13 cellular contexts compared by ENCODE assay signal in the genomic region with DNA sequence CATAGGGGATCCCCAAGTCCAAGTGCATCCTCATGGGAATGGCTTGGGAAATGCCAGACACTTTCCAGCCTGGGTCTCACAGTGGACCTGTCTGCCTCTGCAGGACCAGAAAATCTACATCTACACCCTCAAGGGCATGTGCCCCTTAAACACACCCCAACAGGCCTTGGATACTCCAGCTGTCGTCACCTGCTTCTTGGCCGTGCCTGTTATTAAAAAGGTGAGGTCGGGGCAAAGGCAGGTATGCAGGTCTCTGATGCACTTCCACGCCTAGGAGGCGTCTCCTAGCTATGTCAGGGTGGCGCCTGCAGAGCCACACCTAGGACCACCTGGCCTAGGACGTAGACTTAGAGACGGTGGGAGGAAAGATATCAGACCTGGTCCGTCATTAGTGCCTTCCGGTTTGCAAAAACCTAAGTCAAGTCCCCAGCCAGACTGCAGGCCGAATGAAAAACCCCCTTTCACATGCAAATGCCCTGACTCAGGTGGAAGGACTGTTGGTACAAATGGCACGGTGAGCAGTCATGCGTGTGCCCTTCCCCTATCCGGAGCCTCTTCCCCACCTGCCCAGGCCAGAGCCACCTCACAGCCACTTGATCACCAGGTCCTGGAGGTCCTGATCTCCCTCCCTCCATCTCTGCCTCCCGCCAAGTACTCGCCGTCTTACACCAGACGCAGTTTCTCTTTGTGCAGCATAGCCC.
A peak's percentile ranks its signal among the peaks of the same experiment; 100 is the strongest.
DNase-seq lines count a peak whose midpoint lies in the region; ATAC-seq and TF ChIP-seq lines count a peak whose summit lies in the region.
"Had no signal": no experiment of that assay in that cellular context is flagged by ENCODE, and none has a peak within 500 bp of the region (broad histone marks: within the 10 kb centered on the region; RNA-seq: fewer than 3 reads in every experiment).

No MANE protein-coding gene starts in this region.

- H3K27ac Mint-ChIP-seq in osteocyte (ENCODE audit: unreplicated experiment) = no peak overlapping the region
- H3K27ac Mint-ChIP-seq: T-helper 2 cell treated with Interferon-gamma antibody and Interleukin-4, amounts not matched to agents 5 μg/mL and 100 μg/mL, for 36 hours had no signal

- H3K27ac ChIP-seq in RWPE2 (ENCODE audit: poor library complexity, severe bottlenecking) = no peak overlapping the region
- H3K27ac ChIP-seq in left lung = no peak overlapping the region
- H3K27ac ChIP-seq: heart right ventricle had no signal

- H3K4me1 ChIP-seq in RWPE2 (ENCODE audit: insufficient read depth, poor library complexity, severe bottlenecking) (no peaks in the 10 kb centered on the region), left lung (peaks cover 0 to 5% of the 10 kb centered on the region in 2 donors)

- no peaks in the 10 kb centered on the region for H3K9me3 Mint-ChIP-seq in osteocyte (ENCODE audit: unreplicated experiment)
- no peaks in the 10 kb centered on the region for H3K9me3 Mint-ChIP-seq in activated T-cell treated with anti-CD3 and anti-CD28 coated beads, Interleukin-2, amount 50 U/mL, for 4 hours
- H3K9me3 Mint-ChIP-seq: T-helper 2 cell treated with Interferon-gamma antibody and Interleukin-4, amounts not matched to agents 5 μg/mL and 100 μg/mL, for 36 hours had no signal

- no peaks in the 10 kb centered on the region for H3K27me3 ChIP-seq in RWPE2 (ENCODE audit: insufficient read depth, poor library complexity, severe bottlenecking)
- H3K27me3 ChIP-seq in left lung = no peaks in the 10 kb centered on the region
- H3K27me3 ChIP-seq: heart right ventricle, tibial artery had no signal

- no peak overlapping the region for H3K4me3 Mint-ChIP-seq in osteocyte (ENCODE audit: unreplicated experiment)
- H3K4me3 Mint-ChIP-seq in activated T-cell treated with anti-CD3 and anti-CD28 coated beads, Interleukin-2, amount 50 U/mL, for 4 hours = no peak overlapping the region
- H3K4me3 Mint-ChIP-seq: T-helper 2 cell treated with Interferon-gamma antibody and Interleukin-4, amounts not matched to agents 5 μg/mL and 100 μg/mL, for 36 hours had no signal

- H3K27me3 Mint-ChIP-seq in osteocyte (ENCODE audit: unreplicated experiment) = no peaks in the 10 kb centered on the region
- no peaks in the 10 kb centered on the region for H3K27me3 Mint-ChIP-seq in activated T-cell treated with anti-CD3 and anti-CD28 coated beads, Interleukin-2, amount 50 U/mL, for 4 hours (ENCODE audit: low read depth)

- no peak for TF ChIP-seq CTCF in RWPE2 (IDR thresholded peaks at IDR 0.05; ENCODE audit: poor library complexity, severe bottlenecking)
- TF ChIP-seq CTCF in osteocyte (IDR thresholded peaks at IDR 0.05) = no peak
- TF ChIP-seq CTCF in left lung (IDR thresholded peaks at IDR 0.05) = no peak

- H3K4me3 ChIP-seq in RWPE2 (ENCODE audit: severe bottlenecking) = no peak overlapping the region
- H3K4me3 ChIP-seq in left lung = no peak overlapping the region
- H3K4me3 ChIP-seq: heart right ventricle, tibial artery had no signal

- H3K9me3 ChIP-seq in RWPE2 (ENCODE audit: severe bottlenecking) (no peaks in the 10 kb centered on the region), left lung (no peaks in the 10 kb centered on the region)
- H3K9me3 ChIP-seq: tibial artery had no signal

- DNase-seq in RWPE2 (ENCODE audit: low spot score) (peak; percentile 61), osteocyte (ENCODE audit: extremely low spot score, unreplicated experiment) (peak; percentile 51), hepatic stellate cell (ENCODE audit: low spot score) (no peak), left lung (no peak), EL (no peak)
- no peak for DNase-seq in activated T-cell treated with anti-CD3 and anti-CD28 coated beads, Interleukin-2, amount 50 U/mL, for 4 hours
- DNase-seq: heart right ventricle; NCI-H146; NK-92 treated with Interleukin-12 subunit alpha and Interleukin-12 subunit beta, amount 100 ng/mL, for 24 hours had no signal

- H3K4me1 Mint-ChIP-seq in osteocyte (ENCODE audit: unreplicated experiment) = peaks cover 15% of the 10 kb centered on the region
- no peaks in the 10 kb centered on the region for H3K4me1 Mint-ChIP-seq in activated T-cell treated with anti-CD3 and anti-CD28 coated beads, Interleukin-2, amount 50 U/mL, for 4 hours (ENCODE audit: low read depth)

- ATAC-seq in GM18873 (IDR thresholded peaks at IDR 0.05; ENCODE audit: low FRiP score, unreplicated experiment) = peak; percentile 78
- peak; percentile 64 for ATAC-seq in HG02642 (IDR thresholded peaks at IDR 0.05; ENCODE audit: poor library complexity, unreplicated experiment)
- ATAC-seq in RWPE2 (ENCODE audit: low read depth) = no peak
- ATAC-seq in left lung = no peak
- ATAC-seq in activated T-cell treated with anti-CD3 and anti-CD28 coated beads, Interleukin-2, amount 50 U/mL, for 4 hours = no peak
- ATAC-seq: heart right ventricle had no signal

- intact Hi-C loops in left lung (cut with DNase I) = no loop called here

- peaks cover 23% of the 10 kb centered on the region for H3K36me3 Mint-ChIP-seq in osteocyte (ENCODE audit: unreplicated experiment)
- H3K36me3 Mint-ChIP-seq in activated T-cell treated with anti-CD3 and anti-CD28 coated beads, Interleukin-2, amount 50 U/mL, for 4 hours (ENCODE audit: insufficient read depth) = no peaks in the 10 kb centered on the region

- peaks cover 15% of the 10 kb centered on the region for H3K36me3 ChIP-seq in RWPE2 (ENCODE audit: low read depth)
- H3K36me3 ChIP-seq in left lung = peaks cover 0 to 98% of the 10 kb centered on the region in 2 donors

Comparison
In these comparisons a context has a peak if more than half of its experiments do, and no peak if none do; other contexts are left out.
1. ATAC-seq: peak in GM18873 (single experiment) and HG02642 (single experiment); none in RWPE2 (single experiment), left lung (single experiment) and activated T-cell treated with anti-CD3 and anti-CD28 coated beads, Interleukin-2, amount 50 U/mL, for 4 hours (0 of 2).
2. DNase-seq: peak in RWPE2 (single experiment) and osteocyte (single experiment); none in hepatic stellate cell (single experiment), left lung (0 of 2), EL (single experiment) and activated T-cell treated with anti-CD3 and anti-CD28 coated beads, Interleukin-2, amount 50 U/mL, for 4 hours (single experiment).